Comparison of ENCODE assay signal across 18 cellular contexts in the genomic region with DNA sequence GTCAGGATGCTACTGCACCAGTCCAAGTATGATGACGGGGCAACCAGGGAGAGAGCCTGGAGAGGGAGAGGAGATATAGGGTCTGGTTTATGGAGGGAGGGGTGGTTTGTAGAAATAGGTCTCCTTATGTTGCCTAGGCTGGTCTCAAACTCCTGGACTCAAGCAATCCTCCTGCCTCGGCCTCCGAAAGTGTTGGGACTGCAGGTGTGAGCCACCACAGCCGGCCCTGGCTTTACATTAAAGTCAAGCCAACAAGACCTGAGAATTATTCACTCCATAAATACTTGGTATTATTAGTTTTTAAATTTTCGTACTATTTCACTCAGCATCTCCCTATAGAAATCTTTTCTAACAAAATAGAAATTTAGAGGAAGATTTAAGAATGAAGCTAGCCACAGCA.
"Had no signal": no experiment of that assay in that cellular context is flagged by ENCODE, and none has a peak within 500 bp of the region (broad histone marks: within the 10 kb centered on the region; RNA-seq: fewer than 3 reads in every experiment).

No MANE protein-coding gene starts in this region.

- H3K4me3 ChIP-seq: SJSA1, SK-N-MC had no signal

- H3K9me3 ChIP-seq: SJSA1 had no signal

- H3K27me3 ChIP-seq: SJSA1 had no signal

- H3K4me1 ChIP-seq: SJSA1 had no signal

- H3K36me3 ChIP-seq: SJSA1 had no signal

- ATAC-seq: Panc1, PC-3 had no signal

- DNase-seq: KBM-7, MV-4-11, NCI-H1048, NCI-H1105, NCI-H1436 treated with DMSO at 0.1 percent for 48 hours, NCI-H1694 treated with DMSO at 0.1 percent for 48 hours, NCI-H1930, NCI-H2081, NCI-H2107, NCI-H510A, NCI-H524 treated with DMSO at 0.1 percent for 48 hours, NCI-H774, PC-3, SHP77 treated with DMSO at 0.1 percent for 48 hours had no signal

- H3K27ac ChIP-seq: RWPE1, SJSA1, SK-N-MC had no signal
